1 cellular context compared by ENCODE assay signal in genomic region chr19:14774373-14774772, GRCh38.
TF ChIP-seq lines count a peak whose summit lies in the region.

No MANE protein-coding gene starts in this region.

TF ChIP-seq in K562, 482 proteins besides CTCF, POLR2A, EP300 and RAD21 (continued from another document):
- 0 out of 2 replicates have a peak, but pooled peaks have one; percentile 29 for TF ChIP-seq RBFOX2 (IDR thresholded peaks at IDR 0.05; ENCODE audit: low read depth, low read length)
